In genomic region chr6:85678000-85678601, GRCh38 we compare ENCODE assay signal across 8 cellular contexts. TPM values are rescaled to one million over a fixed set of nuclear protein-coding genes. Genes with fewer than 3 reads are reported as not detected.
A peak's percentile ranks its signal among the peaks of the same experiment; 100 is the strongest.
DNase-seq lines count a peak whose midpoint lies in the region; ATAC-seq, FAIRE-seq and TF ChIP-seq lines count a peak whose summit lies in the region.

No MANE protein-coding gene starts in this region.

- H3K9me3 ChIP-seq in GM12878 (replicated peaks; ENCODE audit: control insufficient read depth, insufficient read depth, low read length), result no peaks in the 10 kb centered on the region; the same call in 2 of the 3 replicates
- H3K9me3 ChIP-seq in thoracic aorta, result no peaks in the 10 kb centered on the region

- H3K27ac ChIP-seq in GM12878 (ENCODE audit: control insufficient read depth, insufficient read depth) (peak overlapping the region; percentile 92), thoracic aorta (peak overlapping the region; percentile 83 to 89)

- in situ Hi-C loops in GM12878 (cut with MboI), result loop anchor here (5.0 to 10.0 kb wide), 2 partner anchors 36 to 53 kb away; partner anchors contain the start of gene SYNCRIP

- H3K36me3 ChIP-seq in GM12878 (ENCODE audit: control insufficient read depth in 2 of 2, insufficient read depth in 2 of 2, low read length in 1 of 2), result peaks cover 0 to 18% of the 10 kb centered on the region in 2 experiments; a peak in 3 of 4 replicates
- H3K36me3 ChIP-seq in thoracic aorta, result no peaks in the 10 kb centered on the region

- SMC1A ChIA-PET in GM12878 (lab: Charles Lee; ENCODE audit: uncharacterized antibody, unreplicated experiment), result interaction anchor here (0.7 to 8.6 kb wide), 20 partner anchors 8 to 326 kb away, joined by 3 to 103 read pairs (median 4); partner anchors contain the start of gene SYNCRIP

- no peaks in the 10 kb centered on the region for H4K20me1 ChIP-seq in GM12878 (ENCODE audit: control insufficient read depth, insufficient read depth)

- H3K79me2 ChIP-seq in GM12878 (ENCODE audit: control insufficient read depth, insufficient read depth, low read length), result peaks cover 70% of the 10 kb centered on the region

- intact Hi-C loops in GM12878 (cut with micrococcal nuclease; ENCODE audit: unreplicated experiment), result loop anchor here (1.0 to 10.0 kb wide), 5 partner anchors 35 to 1477 kb away; partner anchors contain the start of genes NT5E, SNX14 and ZNF292

- peak overlapping the region; percentile 62; the same call in 1 of the 2 replicates for H3K4me2 ChIP-seq in GM12878 (ENCODE audit: control insufficient read depth, insufficient read depth)

- no peak for DNase-seq in AG04449 (ENCODE audit: low read depth, low spot score)
- no peak for DNase-seq in GM12878 (ENCODE audit: low read depth, low spot score)
- DNase-seq in left lobe of liver (ENCODE audit: low spot score), result no peak
- DNase-seq in thoracic aorta (ENCODE audit: low spot score), result peak; percentile 5
- DNase-seq in COR-L47 (lab: John Stamatoyannopoulos, UW), result no peak
- DNase-seq in HEK293T (ENCODE audit: extremely low spot score), result no peak
- no peak for DNase-seq in activated CD4-positive, CD25-positive, alpha-beta regulatory T cell treated with anti-CD3 and anti-CD28 coated beads, Interleukin-2, amount 50 U/mL, for 72 hours

- no peak for FAIRE-seq in GM12878 (lab: Jason Lieb, UNC)

- H3K4me3 ChIP-seq in AG04449 (ENCODE audit: low read depth, low read length) (peak overlapping the region; percentile 81), GM12878 (peak overlapping the region; percentile 89), thoracic aorta (peak overlapping the region; percentile 96)

- WGBS in GM12878 (ENCODE audit: insufficient coverage, insufficient replicate concordance, low lambda C conversion rate, missing lambda C conversion rate), result 1% methylated on average over 34 of the region's 34 CpGs

- TSS peak; percentile 84 for BruUV-seq in GM12878 (replicated peaks; lab: Mats Ljungman, UMichigan)

- peak overlapping the region; percentile 99 for H3K9ac ChIP-seq in GM12878 (ENCODE audit: control insufficient read depth, insufficient read depth, low read length)

- TF ChIP-seq EP300 in GM12878 (IDR thresholded peaks at IDR 0.05; ENCODE audit: borderline replicate concordance in 1 of 2, control insufficient read depth in 1 of 2, low read depth in 2 of 2, low read length in 2 of 2), result no peak

- ATAC-seq in HG02852 (IDR thresholded peaks at IDR 0.05; ENCODE audit: unreplicated experiment), result peak; percentile 8
- peak; percentile 1; the same call in 1 of the 3 replicates for ATAC-seq in GM12878
- peak; percentile 17 for ATAC-seq in left lobe of liver
- ATAC-seq in thoracic aorta (ENCODE audit: insufficient number of reproducible peaks, low FRiP score, low read depth), result peak; percentile 38

- CTCF ChIA-PET in AG04449 (lab: Yijun Ruan, JAX) (interaction anchor here (0.7 to 1.5 kb wide), 8 partner anchors 8 to 323 kb away, joined by 3 to 4 read pairs (median 3); no protein-coding TSS in a partner anchor), GM12878 (lab: Yijun Ruan, JAX) (interaction anchor here (0.7 to 5.4 kb wide), 15 partner anchors 8 to 1107 kb away, joined by 3 to 44 read pairs (median 4); partner anchors contain the start of genes SNX14 and SYNCRIP), HEK293T (lab: Yijun Ruan, JAX) (interaction anchor here (0.6 to 1.9 kb wide), 4 partner anchors 37 to 1256 kb away, joined by 3 to 11 read pairs (median 3); partner anchors contain the start of gene SYNCRIP)

- TF ChIP-seq RAD21 in GM12878 (IDR thresholded peaks at IDR 0.05; ENCODE audit: insufficient read depth, low read depth, low read length), result no peak

- RAD21 ChIA-PET in GM12878 (lab: Charles Lee; ENCODE audit: unreplicated experiment), result interaction anchor here (0.7 to 5.1 kb wide), 11 partner anchors 8 to 228 kb away, joined by 3 to 125 read pairs (median 8); partner anchors contain the start of genes NT5E, SNX14 and SYNCRIP

- TF ChIP-seq POLR2A in GM12878 (IDR thresholded peaks at IDR 0.05; ENCODE audit: low read depth, low read length), result no peak

- POLR2A ChIA-PET in AG04449 (lab: Yijun Ruan, JAX) (interaction anchor here (0.5 to 5.8 kb wide), 36 partner anchors 8 to 903 kb away, joined by 3 to 337 read pairs (median 4); partner anchors contain the start of genes NT5E, SNX14 and SYNCRIP), GM12878 (lab: Charles Lee) (interaction anchor here (0.7 to 5.8 kb wide), 12 partner anchors 8 to 227 kb away, joined by 3 to 192 read pairs (median 4); partner anchors contain the start of genes SNX14 and SYNCRIP), HEK293T (lab: Yijun Ruan, JAX) (interaction anchor here (0.7 to 5.8 kb wide), 43 partner anchors 8 to 323 kb away, joined by 3 to 158 read pairs (median 4); partner anchors contain the start of genes NT5E, SNX14 and SYNCRIP)

- H3K4me1 ChIP-seq in GM12878 (ENCODE audit: control insufficient read depth, insufficient read depth, low read length) (peaks cover 13% of the 10 kb centered on the region), thoracic aorta (ENCODE audit: control insufficient read depth in 1 of 2, low read depth in 2 of 2) (peaks cover 19 to 39% of the 10 kb centered on the region in 2 donors)

- H3K27me3 ChIP-seq in GM12878 (replicated peaks in 1 of 2; ENCODE audit: control insufficient read depth in 2 of 2, insufficient read depth in 2 of 2, low read length in 1 of 2), result no peaks in the 10 kb centered on the region
- H3K27me3 ChIP-seq in thoracic aorta (replicated peaks; ENCODE audit: insufficient read depth), result no peaks in the 10 kb centered on the region

- peak overlapping the region; percentile 50 for H2AFZ ChIP-seq in GM12878 (ENCODE audit: control insufficient read depth, low read depth, low read length)

- no peak for TF ChIP-seq CTCF in AG04449 (IDR thresholded peaks at IDR 0.05; ENCODE audit: insufficient read depth, low read length, missing control alignments)
- no peak; a peak in 1 of 6 replicates for TF ChIP-seq CTCF in GM12878 (IDR thresholded peaks at IDR 0.05 in 2 of 3, conservative IDR thresholded peaks at IDR 0.05 in 1 of 3; ENCODE audit: control insufficient read depth in 2 of 3, extremely low read depth in 1 of 3, insufficient read depth in 1 of 3, low read depth in 3 of 3, low read length in 3 of 3)
- no peak for TF ChIP-seq CTCF in thoracic aorta (IDR thresholded peaks at IDR 0.05)

TF ChIP-seq in HEK293T, 16 proteins besides CTCF, POLR2A, EP300 and RAD21:
- TF ChIP-seq TARDBP (IDR thresholded peaks at IDR 0.05), result no peak
- no peak for TF ChIP-seq PKNOX1 (IDR thresholded peaks at IDR 0.05)
- TF ChIP-seq L3MBTL2 (conservative IDR thresholded peaks at IDR 0.05), result no peak; the same call in 1 of the 2 replicates
- no peak for TF ChIP-seq LEF1 (IDR thresholded peaks at IDR 0.05; ENCODE audit: borderline replicate concordance)
- no peak for TF ChIP-seq FOXK2 (IDR thresholded peaks at IDR 0.05)
- TF ChIP-seq FOXM1 (IDR thresholded peaks at IDR 0.05; ENCODE audit: borderline replicate concordance), result no peak
- TF ChIP-seq FOXA1 (IDR thresholded peaks at IDR 0.05), result no peak
- TF ChIP-seq ELF4 (IDR thresholded peaks at IDR 0.05), result no peak
- TF ChIP-seq ARNT (IDR thresholded peaks at IDR 0.05), result no peak
- no peak for TF ChIP-seq CTBP1 (IDR thresholded peaks at IDR 0.05; ENCODE audit: borderline replicate concordance)
- TF ChIP-seq ZNF384 (IDR thresholded peaks at IDR 0.05), result no peak
- no peak for TF ChIP-seq SUZ12 (IDR thresholded peaks at IDR 0.05)
- no peak for TF ChIP-seq NFRKB (IDR thresholded peaks at IDR 0.05)
- TF ChIP-seq SP1 (IDR thresholded peaks at IDR 0.05), result no peak
- no peak for TF ChIP-seq HDGF (IDR thresholded peaks at IDR 0.05; ENCODE audit: borderline replicate concordance)
- no peak for TF ChIP-seq BHLHE40 (IDR thresholded peaks at IDR 0.05; ENCODE audit: borderline replicate concordance)

RNA-seq across cellular contexts. Expression of gene SYNCRIP, which starts 35.4 kb away (rescaled TPM):
- total RNA-seq in GM12878 (2013; cell fraction: nucleolus; rRNA removed), result 97.6 and 100 TPM in 2 replicates
- 77.6 and 89.3 TPM in 2 replicates for total RNA-seq in GM12878 (2014; rRNA removed)
- total RNA-seq in GM12878 (2014; rRNA removed; fragmentation: Illumina TruSeq; extraction: Trizol), result 124 and 129 TPM in 2 replicates
- 134 and 145 TPM in 2 replicates for total RNA-seq in GM12878 (2021)
- 42.4 TPM for polyA plus RNA-seq in GM12878 (2011; ENCODE audit: low read depth)
- polyA plus RNA-seq in GM12878 (2011; rRNA removed), result 28.4 and 46.4 TPM in 2 replicates
- 11.3 and 14.0 TPM in 2 replicates for polyA plus RNA-seq in GM12878 (2011; cell fraction: cytosol; rRNA removed)
- 14.7 and 25.1 TPM in 2 replicates for polyA plus RNA-seq in GM12878 (2011; cell fraction: nucleus; rRNA removed)
- 70.6 and 73.1 TPM in 2 replicates for polyA plus RNA-seq in GM12878 (2012)
- polyA plus RNA-seq in GM12878 (2014; fragmentation: Illumina TruSeq; extraction: Trizol), result 255 and 332 TPM in 2 replicates
- polyA plus RNA-seq in GM12878 (2014; fragmentation: Nextera tagmentation; extraction: Ambion mirVana), result 100 to 1,000 TPM; 118 to 134 TPM
- polyA plus RNA-seq in GM12878 (2014; rRNA removed), result 60.6 and 64.8 TPM in 2 replicates
- polyA plus RNA-seq in GM12878 (2016; fragmentation: Nextera tagmentation; extraction: Ambion mirVana), result 100 to 1,000 TPM; 195 to 198 TPM
- 15.4 and 24.1 TPM in 2 replicates for polyA minus RNA-seq in GM12878 (2011; rRNA and poly(A)+ RNA removed)
- 18.2 and 23.3 TPM in 2 replicates for polyA minus RNA-seq in GM12878 (2011; cell fraction: cytosol; rRNA and poly(A)+ RNA removed)
- polyA minus RNA-seq in GM12878 (2011; cell fraction: nucleus; rRNA and poly(A)+ RNA removed), result 20.9 and 39.7 TPM in 2 replicates
- 31.0 TPM for total RNA-seq in left lobe of liver
- total RNA-seq in thoracic aorta, result 10 to 100 TPM; 47.7 to 94.2 TPM
